ENCODE assay signal across 1 cellular context in genomic region chr5:150419630-150420270, GRCh38.
TF ChIP-seq lines count a peak whose summit lies in the region.

No MANE protein-coding gene starts in this region.

TF ChIP-seq in K562, 482 proteins besides CTCF, POLR2A, EP300 and RAD21:
- TF ChIP-seq ZNF707 (CRISPR knock-in tag; conservative IDR thresholded peaks at IDR 0.05), result no peak
- TF ChIP-seq PKNOX1 (IDR thresholded peaks at IDR 0.05), result no peak
- TF ChIP-seq NFIX (CRISPR knock-in tag; IDR thresholded peaks at IDR 0.05; ENCODE audit: low read depth), result no peak
- no peak for TF ChIP-seq BCLAF1 (IDR thresholded peaks at IDR 0.05; ENCODE audit: borderline replicate concordance in 1 of 2, control insufficient read depth in 1 of 2, low read depth in 2 of 2, low read length in 1 of 2)
